2 cellular contexts compared by ENCODE assay signal in the genomic region with DNA sequence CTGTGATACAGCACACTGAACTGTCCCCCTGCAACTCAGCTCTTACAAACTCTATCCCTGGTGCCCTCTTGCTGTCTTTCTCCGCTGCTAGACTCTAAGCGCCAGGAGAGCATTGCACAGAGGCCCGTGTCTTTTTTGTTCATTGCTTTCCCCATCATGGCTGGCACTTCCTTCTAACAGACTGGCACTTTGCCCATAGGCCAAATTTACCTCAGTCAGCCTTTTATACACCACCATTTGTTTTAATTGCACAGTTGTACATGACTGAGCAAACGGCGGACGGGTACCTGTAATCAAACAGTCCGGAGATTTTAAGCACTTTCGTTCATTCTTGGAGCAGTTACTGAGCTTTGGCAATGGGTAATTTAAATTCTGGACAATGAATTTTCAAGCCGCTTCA.
TF ChIP-seq lines count a peak whose summit lies in the region.

No MANE protein-coding gene starts in this region.

TF ChIP-seq in SK-N-SH, 30 proteins besides CTCF, POLR2A, EP300 and RAD21 (continued from another document):
- TF ChIP-seq, protein P1, sequence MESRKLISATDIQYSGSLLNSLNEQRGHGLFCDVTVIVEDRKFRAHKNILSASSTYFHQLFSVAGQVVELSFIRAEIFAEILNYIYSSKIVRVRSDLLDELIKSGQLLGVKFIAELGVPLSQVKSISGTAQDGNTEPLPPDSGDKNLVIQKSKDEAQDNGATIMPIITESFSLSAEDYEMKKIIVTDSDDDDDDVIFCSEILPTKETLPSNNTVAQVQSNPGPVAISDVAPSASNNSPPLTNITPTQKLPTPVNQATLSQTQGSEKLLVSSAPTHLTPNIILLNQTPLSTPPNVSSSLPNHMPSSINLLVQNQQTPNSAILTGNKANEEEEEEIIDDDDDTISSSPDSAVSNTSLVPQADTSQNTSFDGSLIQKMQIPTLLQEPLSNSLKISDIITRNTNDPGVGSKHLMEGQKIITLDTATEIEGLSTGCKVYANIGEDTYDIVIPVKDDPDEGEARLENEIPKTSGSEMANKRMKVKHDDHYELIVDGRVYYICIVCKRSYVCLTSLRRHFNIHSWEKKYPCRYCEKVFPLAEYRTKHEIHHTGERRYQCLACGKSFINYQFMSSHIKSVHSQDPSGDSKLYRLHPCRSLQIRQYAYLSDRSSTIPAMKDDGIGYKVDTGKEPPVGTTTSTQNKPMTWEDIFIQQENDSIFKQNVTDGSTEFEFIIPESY (IDR thresholded peaks at IDR 0.05; ENCODE audit: borderline replicate concordance, low read depth), result no peak
- TF ChIP-seq NRF1 (IDR thresholded peaks at IDR 0.05; ENCODE audit: low read depth, low read length) (no peak), RCOR1 (IDR thresholded peaks at IDR 0.05; ENCODE audit: low read length) (no peak), CHD2 (IDR thresholded peaks at IDR 0.05; ENCODE audit: low read length, partially characterized antibody) (no peak), NFIC (IDR thresholded peaks at IDR 0.05; ENCODE audit: borderline replicate concordance) (no peak)

TF ChIP-seq in SK-N-SH treated with all-trans-retinoic acid at 6 μM for 48 hours, 23 proteins besides CTCF, POLR2A, EP300 and RAD21 (continued from another document):
- TF ChIP-seq, protein P2, sequence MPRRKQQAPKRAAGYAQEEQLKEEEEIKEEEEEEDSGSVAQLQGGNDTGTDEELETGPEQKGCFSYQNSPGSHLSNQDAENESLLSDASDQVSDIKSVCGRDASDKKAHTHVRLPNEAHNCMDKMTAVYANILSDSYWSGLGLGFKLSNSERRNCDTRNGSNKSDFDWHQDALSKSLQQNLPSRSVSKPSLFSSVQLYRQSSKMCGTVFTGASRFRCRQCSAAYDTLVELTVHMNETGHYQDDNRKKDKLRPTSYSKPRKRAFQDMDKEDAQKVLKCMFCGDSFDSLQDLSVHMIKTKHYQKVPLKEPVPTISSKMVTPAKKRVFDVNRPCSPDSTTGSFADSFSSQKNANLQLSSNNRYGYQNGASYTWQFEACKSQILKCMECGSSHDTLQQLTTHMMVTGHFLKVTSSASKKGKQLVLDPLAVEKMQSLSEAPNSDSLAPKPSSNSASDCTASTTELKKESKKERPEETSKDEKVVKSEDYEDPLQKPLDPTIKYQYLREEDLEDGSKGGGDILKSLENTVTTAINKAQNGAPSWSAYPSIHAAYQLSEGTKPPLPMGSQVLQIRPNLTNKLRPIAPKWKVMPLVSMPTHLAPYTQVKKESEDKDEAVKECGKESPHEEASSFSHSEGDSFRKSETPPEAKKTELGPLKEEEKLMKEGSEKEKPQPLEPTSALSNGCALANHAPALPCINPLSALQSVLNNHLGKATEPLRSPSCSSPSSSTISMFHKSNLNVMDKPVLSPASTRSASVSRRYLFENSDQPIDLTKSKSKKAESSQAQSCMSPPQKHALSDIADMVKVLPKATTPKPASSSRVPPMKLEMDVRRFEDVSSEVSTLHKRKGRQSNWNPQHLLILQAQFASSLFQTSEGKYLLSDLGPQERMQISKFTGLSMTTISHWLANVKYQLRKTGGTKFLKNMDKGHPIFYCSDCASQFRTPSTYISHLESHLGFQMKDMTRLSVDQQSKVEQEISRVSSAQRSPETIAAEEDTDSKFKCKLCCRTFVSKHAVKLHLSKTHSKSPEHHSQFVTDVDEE (CRISPR knock-in tag; IDR thresholded peaks at IDR 0.05), result no peak
- no peak for TF ChIP-seq ZNF8 (CRISPR knock-in tag; IDR thresholded peaks at IDR 0.05)
- no peak for TF ChIP-seq RARB (CRISPR knock-in tag; IDR thresholded peaks at IDR 0.05)
- no peak for TF ChIP-seq SNAI2 (CRISPR knock-in tag; IDR thresholded peaks at IDR 0.05)
- no peak for TF ChIP-seq ZFP30 (CRISPR knock-in tag; IDR thresholded peaks at IDR 0.05)
